ENCODE assay signal across 1 cellular context in the genomic region with DNA sequence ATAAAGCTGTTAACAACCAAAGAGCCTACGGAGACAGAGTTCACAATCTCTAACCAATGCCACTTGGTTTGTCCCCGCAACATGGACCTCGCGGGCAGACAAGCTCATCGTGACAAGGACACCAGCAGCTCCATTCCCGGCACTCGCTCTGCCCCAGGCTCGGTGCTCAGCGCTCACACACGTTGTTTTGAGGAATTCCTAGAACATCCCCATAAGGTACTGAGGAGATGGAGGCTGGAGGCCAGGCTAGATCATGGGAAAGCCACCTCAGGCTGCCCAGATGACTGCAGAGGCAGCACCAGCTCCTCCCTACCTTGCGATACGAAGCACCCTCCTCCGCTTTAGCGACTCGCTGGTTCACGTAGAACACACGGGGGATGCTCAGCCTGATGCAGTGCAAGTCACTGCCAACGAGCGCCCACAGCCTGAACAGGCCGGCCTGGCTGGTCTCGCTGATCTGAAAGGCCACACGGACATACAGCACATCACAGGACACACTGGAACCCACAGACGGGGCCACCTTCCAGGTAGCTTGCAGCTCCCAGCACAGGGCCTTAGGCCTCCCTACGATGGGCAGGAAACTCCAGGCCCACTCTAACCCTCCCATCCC.
TF ChIP-seq lines count a peak whose summit lies in the region.

No MANE protein-coding gene starts in this region.

TF ChIP-seq in PFSK-1, 5 proteins besides CTCF, POLR2A, EP300 and RAD21 (continued from another document):
- TF ChIP-seq, protein P1, sequence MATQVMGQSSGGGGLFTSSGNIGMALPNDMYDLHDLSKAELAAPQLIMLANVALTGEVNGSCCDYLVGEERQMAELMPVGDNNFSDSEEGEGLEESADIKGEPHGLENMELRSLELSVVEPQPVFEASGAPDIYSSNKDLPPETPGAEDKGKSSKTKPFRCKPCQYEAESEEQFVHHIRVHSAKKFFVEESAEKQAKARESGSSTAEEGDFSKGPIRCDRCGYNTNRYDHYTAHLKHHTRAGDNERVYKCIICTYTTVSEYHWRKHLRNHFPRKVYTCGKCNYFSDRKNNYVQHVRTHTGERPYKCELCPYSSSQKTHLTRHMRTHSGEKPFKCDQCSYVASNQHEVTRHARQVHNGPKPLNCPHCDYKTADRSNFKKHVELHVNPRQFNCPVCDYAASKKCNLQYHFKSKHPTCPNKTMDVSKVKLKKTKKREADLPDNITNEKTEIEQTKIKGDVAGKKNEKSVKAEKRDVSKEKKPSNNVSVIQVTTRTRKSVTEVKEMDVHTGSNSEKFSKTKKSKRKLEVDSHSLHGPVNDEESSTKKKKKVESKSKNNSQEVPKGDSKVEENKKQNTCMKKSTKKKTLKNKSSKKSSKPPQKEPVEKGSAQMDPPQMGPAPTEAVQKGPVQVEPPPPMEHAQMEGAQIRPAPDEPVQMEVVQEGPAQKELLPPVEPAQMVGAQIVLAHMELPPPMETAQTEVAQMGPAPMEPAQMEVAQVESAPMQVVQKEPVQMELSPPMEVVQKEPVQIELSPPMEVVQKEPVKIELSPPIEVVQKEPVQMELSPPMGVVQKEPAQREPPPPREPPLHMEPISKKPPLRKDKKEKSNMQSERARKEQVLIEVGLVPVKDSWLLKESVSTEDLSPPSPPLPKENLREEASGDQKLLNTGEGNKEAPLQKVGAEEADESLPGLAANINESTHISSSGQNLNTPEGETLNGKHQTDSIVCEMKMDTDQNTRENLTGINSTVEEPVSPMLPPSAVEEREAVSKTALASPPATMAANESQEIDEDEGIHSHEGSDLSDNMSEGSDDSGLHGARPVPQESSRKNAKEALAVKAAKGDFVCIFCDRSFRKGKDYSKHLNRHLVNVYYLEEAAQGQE (IDR thresholded peaks at IDR 0.05; ENCODE audit: insufficient read depth in 1 of 2, low read depth in 2 of 2, low read length in 2 of 2) = no peak
TF ChIP-seq in PFSK-1: peak in this region for 1.
